In the genomic region with DNA sequence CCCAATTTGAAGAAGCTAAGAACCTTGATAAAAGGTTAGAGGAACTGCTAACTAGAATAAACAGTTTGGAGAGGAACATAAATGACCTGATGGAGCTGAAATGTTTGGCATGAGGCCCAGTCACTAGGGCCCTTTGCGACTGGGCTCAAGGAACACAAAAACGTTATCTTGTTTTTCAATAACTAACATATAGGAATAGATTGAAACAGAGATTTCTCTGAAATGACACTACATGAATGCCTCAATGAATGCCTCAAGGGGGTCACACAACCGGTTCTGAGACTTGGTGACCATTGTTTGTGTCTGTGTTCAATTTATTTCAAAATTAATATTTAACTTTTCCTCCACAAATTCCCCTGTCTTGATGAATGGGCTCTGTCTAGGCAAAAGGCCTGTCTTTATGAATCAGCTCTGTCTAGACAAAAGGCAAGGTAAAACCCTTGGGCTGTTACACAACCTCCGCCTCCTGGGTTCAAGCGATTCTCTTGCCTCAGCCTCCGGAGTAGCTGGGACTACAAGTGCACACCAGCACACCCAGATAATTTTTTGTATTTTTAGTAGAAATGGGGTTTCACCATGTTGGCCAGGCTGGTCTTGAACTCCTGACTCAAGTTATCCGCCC, we compare ENCODE assay signal across 1 cellular context.
TF ChIP-seq lines count a peak whose summit lies in the region.

No MANE protein-coding gene starts in this region.

TF ChIP-seq in GM23338, 12 proteins besides CTCF, POLR2A, EP300 and RAD21 (continued from another document):
- TF ChIP-seq ZNF462 (CRISPR knock-in tag; IDR thresholded peaks at IDR 0.05) = no peak
